11 cellular contexts compared by ENCODE assay signal in the genomic region with DNA sequence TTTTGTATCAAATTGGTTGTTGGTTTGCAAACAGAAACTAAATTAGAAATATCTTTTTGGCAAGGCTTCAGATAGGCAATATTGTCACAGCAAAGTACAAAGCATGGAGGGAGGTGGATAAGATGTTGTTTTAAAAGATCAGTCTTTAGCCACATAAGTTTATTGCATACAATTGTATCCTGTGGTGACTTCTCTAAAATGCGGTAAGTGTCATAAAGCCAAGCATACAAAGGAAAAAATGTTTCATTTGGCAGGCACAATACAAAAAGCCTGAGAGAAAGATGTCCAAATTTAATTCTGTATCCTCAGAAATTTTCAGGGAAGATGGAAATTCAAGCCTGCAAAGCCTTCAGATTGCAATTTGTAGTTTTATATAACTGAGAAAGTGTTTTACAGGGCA. TPM values are rescaled to one million over a fixed set of nuclear protein-coding genes. Genes with fewer than 3 reads are reported as not detected.
DNase-seq lines count a peak whose midpoint lies in the region; ATAC-seq and TF ChIP-seq lines count a peak whose summit lies in the region.
"Had no signal": no experiment of that assay in that cellular context is flagged by ENCODE, and none has a peak within 500 bp of the region (broad histone marks: within the 10 kb centered on the region; RNA-seq: fewer than 3 reads in every experiment).

No MANE protein-coding gene starts in this region.

- H3K9me3 ChIP-seq in adipocyte (ENCODE audit: control insufficient read depth, low read length) (no peaks in the 10 kb centered on the region), mesenchymal stem cell (ENCODE audit: control insufficient read depth, low read length) (no peaks in the 10 kb centered on the region), thoracic aorta (no peaks in the 10 kb centered on the region)

- H3K4me3 ChIP-seq in adipocyte (ENCODE audit: low read length) (peak overlapping the region; percentile 66), mesenchymal stem cell (ENCODE audit: insufficient read depth in 1 of 2, low read depth in 1 of 2, low read length in 2 of 2) (peak overlapping the region in 1 of 2 experiments; percentile 39), thoracic aorta (peak overlapping the region; percentile 42)

- no peaks in the 10 kb centered on the region for H3K9me3 Mint-ChIP-seq in activated CD4-positive, alpha-beta memory T cell treated with anti-CD3 and anti-CD28 coated beads, Interleukin-2, amount 10 ng/mL, durations not matched to agents 7 days and 5 days
- H3K9me3 Mint-ChIP-seq in activated CD4-positive, alpha-beta memory T cell treated with anti-CD3 and anti-CD28 coated beads for 36 hours: no peaks in the 10 kb centered on the region

- no peak overlapping the region for H2BK15ac ChIP-seq in mesenchymal stem cell (ENCODE audit: low read depth, poor library complexity, severe bottlenecking)

- no peak overlapping the region for H3K4me3 Mint-ChIP-seq in activated CD4-positive, alpha-beta memory T cell treated with anti-CD3 and anti-CD28 coated beads, Interleukin-2, amount 10 ng/mL, durations not matched to agents 7 days and 5 days
- no peak overlapping the region for H3K4me3 Mint-ChIP-seq in activated CD4-positive, alpha-beta memory T cell treated with anti-CD3 and anti-CD28 coated beads for 36 hours

- peaks cover 37% of the 10 kb centered on the region for H3K79me1 ChIP-seq in mesenchymal stem cell (replicated peaks; ENCODE audit: low read length, poor library complexity, severe bottlenecking)

- H3K27ac ChIP-seq in mesenchymal stem cell (ENCODE audit: low read length, poor library complexity, severe bottlenecking) (no peak overlapping the region), thoracic aorta (peak overlapping the region in 1 of 2 donors; percentile 26)

- no peak overlapping the region for H4K8ac ChIP-seq in mesenchymal stem cell (ENCODE audit: low read length)

- H3K14ac ChIP-seq in mesenchymal stem cell (ENCODE audit: low read length in 2 of 2): no peak overlapping the region

- H3K36me3 Mint-ChIP-seq in activated CD4-positive, alpha-beta memory T cell treated with anti-CD3 and anti-CD28 coated beads, Interleukin-2, amount 10 ng/mL, durations not matched to agents 7 days and 5 days (ENCODE audit: low read depth): peaks cover 61% of the 10 kb centered on the region
- H3K36me3 Mint-ChIP-seq in activated CD4-positive, alpha-beta memory T cell treated with anti-CD3 and anti-CD28 coated beads for 36 hours: peaks cover 3% of the 10 kb centered on the region

- no peak overlapping the region for H3K18ac ChIP-seq in mesenchymal stem cell (ENCODE audit: low read depth in 1 of 2, low read length in 2 of 2)

- H3K4ac ChIP-seq in mesenchymal stem cell (ENCODE audit: low read depth in 1 of 2, low read length in 2 of 2): no peak overlapping the region

- no peak overlapping the region for H2BK120ac ChIP-seq in mesenchymal stem cell (ENCODE audit: low read depth, low read length)

- H3K36me3 ChIP-seq in adipocyte (ENCODE audit: control insufficient read depth, insufficient read depth, low read length, severe bottlenecking) (no peaks in the 10 kb centered on the region), mesenchymal stem cell (ENCODE audit: control insufficient read depth in 1 of 2, insufficient read depth in 2 of 2, low read depth in 1 of 2, low read length in 2 of 2) (no peaks in the 10 kb centered on the region), thoracic aorta (no peaks in the 10 kb centered on the region)

- H2BK12ac ChIP-seq in mesenchymal stem cell (ENCODE audit: low read length in 2 of 2): no peak overlapping the region

- H3K27me3 Mint-ChIP-seq in activated CD4-positive, alpha-beta memory T cell treated with anti-CD3 and anti-CD28 coated beads, Interleukin-2, amount 10 ng/mL, durations not matched to agents 7 days and 5 days: no peaks in the 10 kb centered on the region
- H3K27me3 Mint-ChIP-seq in activated CD4-positive, alpha-beta memory T cell treated with anti-CD3 and anti-CD28 coated beads for 36 hours: no peaks in the 10 kb centered on the region

- no peak overlapping the region for H3K4me2 ChIP-seq in mesenchymal stem cell (ENCODE audit: low read length, poor library complexity, severe bottlenecking)

- peak overlapping the region; percentile 68 for H3K9ac ChIP-seq in adipocyte (ENCODE audit: low read length)
- peak overlapping the region; percentile 68 for H3K9ac ChIP-seq in mesenchymal stem cell (ENCODE audit: low read length)

- CTCF ChIA-PET in activated CD4-positive, alpha-beta memory T cell treated with anti-CD3 and anti-CD28 coated beads, Interleukin-2, amount 10 ng/mL, durations not matched to agents 7 days and 5 days (lab: Charles Lee): no interaction called here
- CTCF ChIA-PET in activated CD4-positive, alpha-beta memory T cell treated with anti-CD3 and anti-CD28 coated beads for 36 hours (lab: Charles Lee): no interaction called here

- H3K27me3 ChIP-seq in adipocyte (replicated peaks; ENCODE audit: control insufficient read depth, insufficient read depth, low read length) (no peaks in the 10 kb centered on the region), mesenchymal stem cell (ENCODE audit: control insufficient read depth in 1 of 2, insufficient read depth in 1 of 2, low read length in 2 of 2) (no peaks in the 10 kb centered on the region), thoracic aorta (replicated peaks; ENCODE audit: insufficient read depth) (no peaks in the 10 kb centered on the region)

- intact Hi-C loops in activated CD4-positive, alpha-beta memory T cell treated with anti-CD3 and anti-CD28 coated beads for 36 hours (cut with micrococcal nuclease): loop anchor here (1.0 kb wide), 1 partner anchor 9 kb away; no protein-coding TSS in a partner anchor

- no peak for DNase-seq in activated CD4-positive, alpha-beta memory T cell treated with anti-CD3 and anti-CD28 coated beads, Interleukin-2, amount 10 ng/mL, durations not matched to agents 7 days and 5 days
- DNase-seq in activated CD4-positive, alpha-beta memory T cell treated with anti-CD3 and anti-CD28 coated beads for 36 hours: no peak
- DNase-seq in adipocyte (ENCODE audit: low read depth) (peak; percentile 24), mesenchymal stem cell (no peak), thoracic aorta (ENCODE audit: low spot score) (no peak), NCI-H69 (lab: John Stamatoyannopoulos, UW) (no peak)
- no peak for DNase-seq in activated CD8-positive, alpha-beta memory T cell treated with anti-CD3 and anti-CD28 coated beads, Interleukin-2, amount 50 U/mL, for 4 hours
- DNase-seq: NCI-H1048 had no signal

- H3K4me1 ChIP-seq in adipocyte (ENCODE audit: control insufficient read depth, insufficient read depth, low read length) (peaks cover 25% of the 10 kb centered on the region), mesenchymal stem cell (ENCODE audit: control insufficient read depth, insufficient read depth, low read depth, low read length) (peaks cover 7% of the 10 kb centered on the region), thoracic aorta (ENCODE audit: control insufficient read depth in 1 of 2, low read depth in 2 of 2) (peaks cover 31 to 55% of the 10 kb centered on the region in 2 donors)

- peak overlapping the region; percentile 1 for H3K27ac Mint-ChIP-seq in activated CD4-positive, alpha-beta memory T cell treated with anti-CD3 and anti-CD28 coated beads, Interleukin-2, amount 10 ng/mL, durations not matched to agents 7 days and 5 days
- H3K27ac Mint-ChIP-seq in activated CD4-positive, alpha-beta memory T cell treated with anti-CD3 and anti-CD28 coated beads for 36 hours: no peak overlapping the region

- H2AK5ac ChIP-seq in mesenchymal stem cell (ENCODE audit: low read length, severe bottlenecking): no peak overlapping the region

- no peak overlapping the region for H3K23ac ChIP-seq in mesenchymal stem cell (ENCODE audit: low read length in 2 of 2)

- H3K4me1 Mint-ChIP-seq in activated CD4-positive, alpha-beta memory T cell treated with anti-CD3 and anti-CD28 coated beads, Interleukin-2, amount 10 ng/mL, durations not matched to agents 7 days and 5 days: peaks cover 82% of the 10 kb centered on the region
- peaks cover 87% of the 10 kb centered on the region for H3K4me1 Mint-ChIP-seq in activated CD4-positive, alpha-beta memory T cell treated with anti-CD3 and anti-CD28 coated beads for 36 hours (ENCODE audit: low read depth)

- POLR2A ChIA-PET in activated CD4-positive, alpha-beta memory T cell treated with anti-CD3 and anti-CD28 coated beads, Interleukin-2, amount 10 ng/mL, durations not matched to agents 7 days and 5 days (lab: Charles Lee): no interaction called here
- POLR2A ChIA-PET in activated CD4-positive, alpha-beta memory T cell treated with anti-CD3 and anti-CD28 coated beads for 36 hours (lab: Charles Lee): no interaction called here

- no peak for TF ChIP-seq CTCF in thoracic aorta (IDR thresholded peaks at IDR 0.05)

- 75% methylated on average over 1 of the region's 1 CpG for WGBS in mesenchymal stem cell

- ATAC-seq in thoracic aorta (ENCODE audit: insufficient number of reproducible peaks, low FRiP score, low read depth): no peak
- ATAC-seq in HG03432 (IDR thresholded peaks at IDR 0.05; ENCODE audit: unreplicated experiment): no peak

- H4K91ac ChIP-seq in mesenchymal stem cell (ENCODE audit: low read length): no peak overlapping the region

- no peak overlapping the region for H2BK5ac ChIP-seq in mesenchymal stem cell (ENCODE audit: low read depth, low read length, poor library complexity, severe bottlenecking)

- no peak overlapping the region for H2AFZ ChIP-seq in mesenchymal stem cell (ENCODE audit: low read depth, low read length)

RNA-seq across cellular contexts. Expression of gene KAT2B, which starts 7.7 kb away (rescaled TPM):
- total RNA-seq in activated CD4-positive, alpha-beta memory T cell treated with anti-CD3 and anti-CD28 coated beads, Interleukin-2, amount 10 ng/mL, durations not matched to agents 7 days and 5 days: 100 to 1,000 TPM; 129 to 134 TPM
- total RNA-seq in activated CD4-positive, alpha-beta memory T cell treated with anti-CD3 and anti-CD28 coated beads for 36 hours: 10 to 100 TPM; 43.4 to 49.0 TPM
- polyA plus RNA-seq in mesenchymal stem cell (2013, experiment 1 of 2): 6.0 TPM
- polyA plus RNA-seq in mesenchymal stem cell (2013, experiment 2 of 2): 5.4 TPM
- 10 to 100 TPM; 48.0 to 72.8 TPM for total RNA-seq in thoracic aorta

RNA-seq across cellular contexts. Expression of gene PP2D1, which starts 35.9 kb away (rescaled TPM):
- not detected for total RNA-seq in activated CD4-positive, alpha-beta memory T cell treated with anti-CD3 and anti-CD28 coated beads, Interleukin-2, amount 10 ng/mL, durations not matched to agents 7 days and 5 days
- total RNA-seq in activated CD4-positive, alpha-beta memory T cell treated with anti-CD3 and anti-CD28 coated beads for 36 hours: not detected
- polyA plus RNA-seq in mesenchymal stem cell (2013, experiment 1 of 2): not detected
- polyA plus RNA-seq in mesenchymal stem cell (2013, experiment 2 of 2): not detected
- not detected for total RNA-seq in thoracic aorta
- total RNA-seq: omental fat pad had no signal
- polyA plus RNA-seq: keratinocyte had no signal
